1 cellular context compared by ENCODE assay signal in genomic region chr1:109739738-109740614, GRCh38.
TF ChIP-seq lines count a peak whose summit lies in the region.

No MANE protein-coding gene starts in this region.

TF ChIP-seq in HepG2, 621 proteins besides CTCF, POLR2A, EP300 and RAD21 (continued from another document and continues in another):
- TF ChIP-seq STAT6 (CRISPR knock-in tag; IDR thresholded peaks at IDR 0.05; ENCODE audit: borderline replicate concordance) (no peak; the same call in 1 of the 2 replicates), CEBPZ (IDR thresholded peaks at IDR 0.05; ENCODE audit: low read length) (no peak), PAXIP1 (CRISPR knock-in tag; conservative IDR thresholded peaks at IDR 0.05) (peak; percentile 51; the same call in 1 of the 2 replicates), ZNF275 (CRISPR knock-in tag; IDR thresholded peaks at IDR 0.05; ENCODE audit: borderline replicate concordance) (no peak), ZNF770 (CRISPR knock-in tag; IDR thresholded peaks at IDR 0.05) (no peak; the same call in 1 of the 2 replicates), ZNF235 (CRISPR knock-in tag; IDR thresholded peaks at IDR 0.05; ENCODE audit: borderline replicate concordance) (no peak), RERE (CRISPR knock-in tag; IDR thresholded peaks at IDR 0.05; ENCODE audit: low read depth) (no peak; the same call in 1 of the 2 replicates), HOXD1 (CRISPR knock-in tag; IDR thresholded peaks at IDR 0.05) (no peak), FOXO1 (CRISPR knock-in tag; IDR thresholded peaks at IDR 0.05) (no peak), TMF1 (CRISPR knock-in tag; IDR thresholded peaks at IDR 0.05; ENCODE audit: low read depth) (0 out of 2 replicates have a peak, but pooled peaks have one; percentile 35), RFXAP (CRISPR knock-in tag; IDR thresholded peaks at IDR 0.05; ENCODE audit: borderline replicate concordance) (no peak; the same call in 1 of the 2 replicates), HNRNPUL1 (IDR thresholded peaks at IDR 0.05; ENCODE audit: low read depth, low read length) (no peak), SMC3 (IDR thresholded peaks at IDR 0.05; ENCODE audit: low read length) (no peak), ZNF766 (CRISPR knock-in tag; IDR thresholded peaks at IDR 0.05; ENCODE audit: borderline replicate concordance) (no peak), NFIB (CRISPR knock-in tag; IDR thresholded peaks at IDR 0.05; ENCODE audit: borderline replicate concordance) (no peak), ZNF326 (CRISPR knock-in tag; IDR thresholded peaks at IDR 0.05; ENCODE audit: borderline replicate concordance) (no peak), ZNF747 (CRISPR knock-in tag; IDR thresholded peaks at IDR 0.05; ENCODE audit: borderline replicate concordance) (peak; percentile 68; the same call in 1 of the 2 replicates), ZBTB7A (CRISPR knock-in tag; IDR thresholded peaks at IDR 0.05) (0 out of 2 replicates have a peak, but pooled peaks have one; percentile 36), ZNF282 (IDR thresholded peaks at IDR 0.05; ENCODE audit: partially characterized antibody) (no peak), SP2 (CRISPR knock-in tag; IDR thresholded peaks at IDR 0.05) (no peak), GATA4 (IDR thresholded peaks at IDR 0.05; ENCODE audit: borderline replicate concordance, low read depth) (peak; percentile 72; the same call in 1 of the 2 replicates), JARID2 (CRISPR knock-in tag; IDR thresholded peaks at IDR 0.05; ENCODE audit: insufficient replicate concordance) (no peak), ZXDC (CRISPR knock-in tag; IDR thresholded peaks at IDR 0.05) (no peak), SOX6 (IDR thresholded peaks at IDR 0.05) (no peak), SOX6 (CRISPR knock-in tag; IDR thresholded peaks at IDR 0.05) (no peak; the same call in 1 of the 2 replicates), FOSL1 (CRISPR knock-in tag; IDR thresholded peaks at IDR 0.05; ENCODE audit: borderline replicate concordance) (no peak), NCOA1 (CRISPR knock-in tag; IDR thresholded peaks at IDR 0.05) (no peak), ZNF441 (CRISPR knock-in tag; IDR thresholded peaks at IDR 0.05; ENCODE audit: borderline replicate concordance) (no peak; the same call in 1 of the 2 replicates), STAG1 (CRISPR knock-in tag; IDR thresholded peaks at IDR 0.05) (no peak), FOXM1 (CRISPR knock-in tag; IDR thresholded peaks at IDR 0.05) (no peak), HIC2 (CRISPR knock-in tag; IDR thresholded peaks at IDR 0.05; ENCODE audit: low read depth) (no peak), EED (CRISPR knock-in tag; IDR thresholded peaks at IDR 0.05) (peak; percentile 65; the same call in 1 of the 2 replicates), MTF1 (CRISPR knock-in tag; IDR thresholded peaks at IDR 0.05) (no peak), NR2F1 (CRISPR knock-in tag; IDR thresholded peaks at IDR 0.05) (no peak), CCAR2 (optimal IDR thresholded peaks at IDR 0.05; ENCODE audit: low read depth, low read length) (no peak)
